9 cellular contexts compared by ENCODE assay signal in the genomic region with DNA sequence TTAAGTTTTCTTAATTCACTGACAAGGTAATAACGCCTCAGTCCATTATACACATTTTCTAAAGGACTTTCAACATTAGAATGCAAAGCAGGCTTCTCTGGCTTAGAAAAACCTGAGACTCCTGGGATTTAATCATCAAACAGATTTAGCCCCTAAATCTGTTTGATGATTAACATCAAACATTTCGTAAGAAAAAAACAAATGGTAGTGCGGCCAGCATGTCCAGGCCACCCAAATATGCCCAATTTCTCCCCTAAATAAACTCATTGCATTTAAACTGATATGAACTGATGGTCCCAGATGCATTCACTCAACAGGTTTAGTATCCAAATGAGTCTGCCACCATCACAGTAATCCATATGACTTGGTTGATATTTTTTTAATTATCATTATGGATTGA. TPM values are rescaled to one million over a fixed set of nuclear protein-coding genes. Genes with fewer than 3 reads are reported as not detected.
"Had no signal": no experiment of that assay in that cellular context is flagged by ENCODE, and none has a peak within 500 bp of the region (broad histone marks: within the 10 kb centered on the region; RNA-seq: fewer than 3 reads in every experiment).

No MANE protein-coding gene starts in this region.

- H3K4me3 ChIP-seq: GM12878 had no signal

- ATAC-seq: GM12878 had no signal

- FAIRE-seq: G401.6, GM12878, GM12891, GM12892, GM18507, GM19239 had no signal

- DNase-seq: GDM1, GF-D8 had no signal

RNA-seq across cellular contexts. Expression of a gene that starts 6.2 kb away (rescaled TPM):
- total RNA-seq: G401, GM12878 had no signal

RNA-seq across cellular contexts. Expression of a gene that starts 24.6 kb away (rescaled TPM):
- total RNA-seq: G401, GM12878 had no signal

RNA-seq across cellular contexts. Expression of a gene that starts 47.2 kb away (rescaled TPM):
- total RNA-seq: G401, GM12878 had no signal
- polyA plus RNA-seq: GM12878 had no signal
